ENCODE assay signal across 16 cellular contexts in the genomic region with DNA sequence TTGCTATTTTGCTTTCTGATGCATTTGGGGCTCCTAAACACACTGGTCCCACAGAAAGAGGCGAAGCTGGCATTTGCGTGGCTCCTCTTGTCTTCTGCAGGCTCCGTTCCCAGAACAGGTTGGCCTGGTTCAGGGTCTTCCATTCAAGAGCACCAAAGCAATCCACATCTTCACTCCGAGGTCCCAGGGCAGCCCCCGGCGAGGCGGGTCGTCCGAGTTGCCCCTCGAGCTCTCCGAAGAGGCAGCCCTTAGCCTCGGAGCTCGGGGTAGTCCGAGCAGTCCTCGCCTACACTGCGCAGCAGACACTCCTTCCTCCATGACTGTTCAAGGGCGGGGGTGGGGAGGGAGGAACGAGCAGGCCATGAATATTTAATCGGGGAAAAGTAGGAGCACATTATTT.
A peak's percentile ranks its signal among the peaks of the same experiment; 100 is the strongest.
DNase-seq lines count a peak whose midpoint lies in the region; ATAC-seq and TF ChIP-seq lines count a peak whose summit lies in the region.
"Had no signal": no experiment of that assay in that cellular context is flagged by ENCODE, and none has a peak within 500 bp of the region (broad histone marks: within the 10 kb centered on the region; RNA-seq: fewer than 3 reads in every experiment).

No MANE protein-coding gene starts in this region.

- H3K27ac Mint-ChIP-seq in WTC11, result no peak overlapping the region

- H3K4me3 ChIP-seq in dorsolateral prefrontal cortex, result peak overlapping the region in 55 of 59 donors; percentile 3 to 66 (median 41)
- H3K4me3 ChIP-seq: HAP-1, K562, SJCRH30 had no signal

- ATAC-seq in WTC11 (peak; percentile 41; the same call in 1 of the 2 replicates), HG03442 (IDR thresholded peaks at IDR 0.05; ENCODE audit: unreplicated experiment) (no peak)
- no peak for ATAC-seq in activated T-cell treated with anti-CD3 and anti-CD28 coated beads, Interleukin-2, amount 50 U/mL, for 4 hours
- ATAC-seq: K562 had no signal

- CTCF ChIA-PET in WTC11 (lab: Charles Lee), result interaction anchor here (0.6 kb wide), 1 partner anchor 138 kb away, joined by 3 read pairs; no protein-coding TSS in a partner anchor

- POLR2A ChIA-PET in WTC11 (lab: Charles Lee), result no interaction called here

- peak overlapping the region in 53 of 59 donors; percentile 1 to 91 (median 73) for H3K27ac ChIP-seq in dorsolateral prefrontal cortex
- H3K27ac ChIP-seq: RWPE1, SJCRH30 had no signal

- DNase-seq in WTC11 (ENCODE audit: low spot score), result no peak
- DNase-seq in dorsolateral prefrontal cortex, result peak in 5 of 10 donors; percentile 29 to 47 (median 45)
- DNase-seq in medulla oblongata (ENCODE audit: extremely low spot score), result peak; percentile 66
- DNase-seq in superior temporal gyrus (ENCODE audit: extremely low spot score), result peak; percentile 22
- no peak for DNase-seq in glomerular visceral epithelial cell (ENCODE audit: extremely low spot score)
- DNase-seq in activated T-cell treated with anti-CD3 and anti-CD28 coated beads, Interleukin-2, amount 50 U/mL, for 4 hours, result no peak
- DNase-seq: COR-L47, NCI-H1694, NCI-H345, NCI-H526 treated with DMSO at 0.1 percent for 48 hours, OCI-M1, SJCRH30 had no signal

- H3K27me3 ChIP-seq in dorsolateral prefrontal cortex, result no peaks in the 10 kb centered on the region
- H3K27me3 ChIP-seq: SJCRH30 had no signal

- H3K4me3 Mint-ChIP-seq in WTC11, result no peak overlapping the region
- H3K4me3 Mint-ChIP-seq in activated T-cell treated with anti-CD3 and anti-CD28 coated beads, Interleukin-2, amount 50 U/mL, for 4 hours, result no peak overlapping the region

- intact Hi-C loops in dorsolateral prefrontal cortex (cut with DNase I), result loop anchor here in 1 of 2 donors (10.0 kb wide), 1 partner anchor 50 kb away; no protein-coding TSS in a partner anchor

- peaks cover 23% of the 10 kb centered on the region for H3K36me3 Mint-ChIP-seq in WTC11
- H3K36me3 Mint-ChIP-seq in activated T-cell treated with anti-CD3 and anti-CD28 coated beads, Interleukin-2, amount 50 U/mL, for 4 hours (ENCODE audit: insufficient read depth), result no peaks in the 10 kb centered on the region

- no peaks in the 10 kb centered on the region; the same call in 1 of the 2 replicates for H3K27me3 Mint-ChIP-seq in WTC11 (ENCODE audit: low read depth)
- no peaks in the 10 kb centered on the region for H3K27me3 Mint-ChIP-seq in activated T-cell treated with anti-CD3 and anti-CD28 coated beads, Interleukin-2, amount 50 U/mL, for 4 hours (ENCODE audit: low read depth)

- H3K4me1 Mint-ChIP-seq in WTC11, result peaks cover 46% of the 10 kb centered on the region
- no peaks in the 10 kb centered on the region for H3K4me1 Mint-ChIP-seq in activated T-cell treated with anti-CD3 and anti-CD28 coated beads, Interleukin-2, amount 50 U/mL, for 4 hours (ENCODE audit: low read depth)

- TF ChIP-seq CTCF in WTC11 (IDR thresholded peaks at IDR 0.05) (no peak), dorsolateral prefrontal cortex (IDR thresholded peaks at IDR 0.05 in 54 of 56, conservative IDR thresholded peaks at IDR 0.05 in 2 of 56; ENCODE audit: low read depth in 1 of 56, partially characterized antibody in 56 of 56) (no peak)

- peaks cover 33% of the 10 kb centered on the region for H3K9me3 Mint-ChIP-seq in WTC11
- no peaks in the 10 kb centered on the region for H3K9me3 Mint-ChIP-seq in activated T-cell treated with anti-CD3 and anti-CD28 coated beads, Interleukin-2, amount 50 U/mL, for 4 hours

TF ChIP-seq in WTC11, 78 proteins besides CTCF, POLR2A, EP300 and RAD21:
- no peak for TF ChIP-seq RELA (CRISPR knock-in tag; IDR thresholded peaks at IDR 0.05; ENCODE audit: borderline replicate concordance)
- TF ChIP-seq ZNF423 (CRISPR knock-in tag; IDR thresholded peaks at IDR 0.05), result no peak
TF ChIP-seq in WTC11: peak in this region for 0.

Comparison
In these comparisons a context has a peak if more than half of its experiments do, and no peak if none do; other contexts are left out.
1. DNase-seq: peak in medulla oblongata (single experiment) and superior temporal gyrus (single experiment); none in WTC11 (single experiment), glomerular visceral epithelial cell (single experiment) and activated T-cell treated with anti-CD3 and anti-CD28 coated beads, Interleukin-2, amount 50 U/mL, for 4 hours (single experiment).